Comparison of ENCODE assay signal across 8 cellular contexts in genomic region chr19:3433805-3434540, GRCh38. TPM values are rescaled to one million over a fixed set of nuclear protein-coding genes. Genes with fewer than 3 reads are reported as not detected.
DNase-seq lines count a peak whose midpoint lies in the region; ATAC-seq and TF ChIP-seq lines count a peak whose summit lies in the region.

No MANE protein-coding gene starts in this region.

- H3K4me3 Mint-ChIP-seq in brain (peak overlapping the region; percentile 92 to 99 (median 97)), naive B cell (peak overlapping the region; percentile 88 to 99 (median 98))

- H3K36me3 ChIP-seq in aorta (ENCODE audit: control insufficient read depth in 1 of 2, insufficient read depth in 2 of 2, low read length in 1 of 2): peaks cover 0 to 5% of the 10 kb centered on the region in 2 donors

- H3K27ac ChIP-seq in right cardiac atrium (ENCODE audit: low read length) (peak overlapping the region; percentile 93), aorta (ENCODE audit: low read depth in 1 of 2, low read length in 2 of 2) (peak overlapping the region in 1 of 2 donors; percentile 32)

- no peak for TF ChIP-seq CTCF in brain (conservative IDR thresholded peaks at IDR 0.05)

- intact Hi-C loops in right cardiac atrium (cut with DNase I) (loop anchor here in 2 of 4 donors (5.0 kb wide), 2 partner anchors 33 to 107 kb away; no protein-coding TSS in a partner anchor), Right ventricle myocardium superior (cut with DNase I) (loop anchor here (5.0 kb wide), 1 partner anchor 107 kb away; no protein-coding TSS in a partner anchor), aorta (cut with DNase I) (loop anchor here (5.0 kb wide), 2 partner anchors 33 to 38 kb away; no protein-coding TSS in a partner anchor)

- H3K27me3 Mint-ChIP-seq in brain (peaks cover 7% of the 10 kb centered on the region), naive B cell (no peaks in the 10 kb centered on the region)

- DNase-seq in right cardiac atrium (no peak), Right ventricle myocardium superior (no peak), naive B cell (no peak), NCI-H526 treated with DMSO at 0.1 percent for 48 hours (lab: John Stamatoyannopoulos, UW) (no peak), aorta (no peak)
- DNase-seq in stimulated activated CD4-positive, alpha-beta T cell treated with anti-CD3 and anti-CD28 coated beads, Interleukin-4, amount 100 ng/mL, for 4 hours: no peak

- H3K27me3 ChIP-seq in right cardiac atrium (ENCODE audit: control insufficient read depth, insufficient read depth) (no peaks in the 10 kb centered on the region), aorta (ENCODE audit: control insufficient read depth in 1 of 2, insufficient read depth in 2 of 2, low read length in 1 of 2) (no peaks in the 10 kb centered on the region)

- H3K4me1 ChIP-seq in right cardiac atrium (ENCODE audit: control insufficient read depth, insufficient read depth, low read length): no peaks in the 10 kb centered on the region
- no peaks in the 10 kb centered on the region for H3K4me1 ChIP-seq in aorta (ENCODE audit: control insufficient read depth in 1 of 2, insufficient read depth in 2 of 2, low read length in 2 of 2)

- WGBS in right cardiac atrium: 95% methylated on average over 11 of the region's 11 CpGs
- WGBS in aorta, 2 donors: 89 to 90% methylated on average over 11 of the region's 11 CpGs

- ATAC-seq in right cardiac atrium (no peak), Right ventricle myocardium superior (ENCODE audit: poor library complexity) (no peak), naive B cell (ENCODE audit: low read depth in 2 of 2) (no peak), GM21825 (IDR thresholded peaks at IDR 0.05; ENCODE audit: unreplicated experiment) (no peak), aorta (ENCODE audit: low FRiP score) (no peak)

- H3K4me3 ChIP-seq in right cardiac atrium (ENCODE audit: low read length): no peak overlapping the region
- H3K4me3 ChIP-seq in aorta (ENCODE audit: low read length in 2 of 2): no peak overlapping the region

- H3K9me3 Mint-ChIP-seq in brain (peaks cover 0 to 8% (median 3%) of the 10 kb centered on the region in 5 experiments), naive B cell (no peaks in the 10 kb centered on the region)

- peaks cover 7% of the 10 kb centered on the region for H3K4me1 Mint-ChIP-seq in brain
- H3K4me1 Mint-ChIP-seq in naive B cell: peaks cover 21 to 26% (median 24%) of the 10 kb centered on the region in 3 donors

- H3K9me3 ChIP-seq in right cardiac atrium (ENCODE audit: control insufficient read depth, low read length): no peaks in the 10 kb centered on the region
- H3K9me3 ChIP-seq in aorta (ENCODE audit: control insufficient read depth, low read length): no peaks in the 10 kb centered on the region

- H3K36me3 Mint-ChIP-seq in brain (peaks cover 30% of the 10 kb centered on the region), naive B cell (no peaks in the 10 kb centered on the region)

- H3K27ac Mint-ChIP-seq in brain (peak overlapping the region; percentile 96 to 100 (median 100)), naive B cell (peak overlapping the region in 4 of 6 donors; percentile 68 to 100 (median 92))

RNA-seq across cellular contexts. Expression of gene SMIM24, which starts 46.4 kb away (rescaled TPM):
- not detected for total RNA-seq in right cardiac atrium
- not detected for polyA plus RNA-seq in right cardiac atrium
- total RNA-seq in Right ventricle myocardium superior: not detected
- 8.0 TPM for polyA plus RNA-seq in brain (ENCODE audit: insufficient read depth, low read depth, low replicate concordance)
- 1 to 10 TPM in 1 of 6 donors, under 1 TPM in 3, not detected in 2; 0.50 to 1.2 (median 0.72) TPM for polyA plus RNA-seq in naive B cell (ENCODE audit: low read depth in 6 of 6)
- total RNA-seq in aorta: not detected
- 10 to 100 TPM in 1 of 2 donors, under 1 TPM in 1; 0.67 to 62.6 TPM for polyA plus RNA-seq in aorta

RNA-seq across cellular contexts. Expression of gene SMIM44, which starts 49.3 kb away (rescaled TPM):
- total RNA-seq in right cardiac atrium (not detected), Right ventricle myocardium superior (not detected), aorta (not detected)
- polyA plus RNA-seq in right cardiac atrium (not detected), brain (ENCODE audit: insufficient read depth, low read depth, low replicate concordance) (not detected), naive B cell (ENCODE audit: low read depth in 6 of 6) (not detected), aorta (not detected)
